Comparison of ENCODE assay signal across 31 cellular contexts in genomic region chr5:113381791-113382190, GRCh38. TPM values are rescaled to one million over a fixed set of nuclear protein-coding genes. Genes with fewer than 3 reads are reported as not detected.
"Had no signal": no experiment of that assay in that cellular context is flagged by ENCODE, and none has a peak within 500 bp of the region (broad histone marks: within the 10 kb centered on the region; RNA-seq: fewer than 3 reads in every experiment).

No MANE protein-coding gene starts in this region.

- H3K27me3 ChIP-seq: breast epithelium had no signal

- FAIRE-seq: K562, TTC549 had no signal

- H3K27ac Mint-ChIP-seq: activated CD4-positive, alpha-beta memory T cell treated with anti-CD3 and anti-CD28 coated beads, Interleukin-2, amount 10 ng/mL, durations not matched to agents 7 days and 5 days; activated CD4-positive, alpha-beta T cell treated with anti-CD3 and anti-CD28 coated beads for 36 hours; activated naive CD4-positive, alpha-beta T cell treated with anti-CD3 and anti-CD28 coated beads, Interleukin-2, amount 50 U/mL, for 72 hours; activated T-cell treated with anti-CD3 and anti-CD28 coated beads, Interleukin-2, amount 50 U/mL, for 24 hours; activated T-helper 1 cell treated with anti-CD3 and anti-CD28 coated beads, Interleukin-12 subunit alpha, Interleukin-12 subunit beta, Interleukin-2, Interleukin-4 antibody, amounts not matched to agents 30 ng/mL and 10 ng/mL and 1 ng/mL, durations not matched to agents 14 hours and 24 hours and 36 hours; T-cell had no signal

- H3K36me3 Mint-ChIP-seq: activated naive CD4-positive, alpha-beta T cell treated with anti-CD3 and anti-CD28 coated beads, Interleukin-2, amount 50 U/mL, for 72 hours; T-cell had no signal

- H3K9me3 Mint-ChIP-seq: activated naive CD4-positive, alpha-beta T cell treated with anti-CD3 and anti-CD28 coated beads, Interleukin-2, amount 50 U/mL, for 72 hours; activated T-cell treated with anti-CD3 and anti-CD28 coated beads, Interleukin-2, amount 50 U/mL, for 24 hours; activated T-helper 1 cell treated with anti-CD3 and anti-CD28 coated beads, Interleukin-12 subunit alpha, Interleukin-12 subunit beta, Interleukin-2, Interleukin-4 antibody, amounts not matched to agents 30 ng/mL and 10 ng/mL and 1 ng/mL, durations not matched to agents 14 hours and 24 hours and 36 hours; T-cell had no signal

- H3K27ac ChIP-seq: breast epithelium, SK-N-MC, WERI-Rb-1 had no signal

- H3K4me3 ChIP-seq: breast epithelium, K562, SK-N-MC had no signal

- H3K36me3 ChIP-seq: breast epithelium, WERI-Rb-1 had no signal

- H3K4me1 ChIP-seq: breast epithelium had no signal

- ATAC-seq: activated CD4-positive, alpha-beta T cell treated with anti-CD3 and anti-CD28 coated beads for 36 hours; activated naive CD4-positive, alpha-beta T cell treated with anti-CD3 and anti-CD28 coated beads, Interleukin-2, amount 50 U/mL, for 72 hours; K562; Panc1; Right ventricle myocardium inferior; T-cell had no signal

- H3K4me3 Mint-ChIP-seq: activated CD4-positive, alpha-beta memory T cell treated with anti-CD3 and anti-CD28 coated beads, Interleukin-2, amount 10 ng/mL, durations not matched to agents 7 days and 5 days; activated CD4-positive, alpha-beta T cell treated with anti-CD3 and anti-CD28 coated beads for 36 hours; activated T-cell treated with anti-CD3 and anti-CD28 coated beads, Interleukin-2, amount 50 U/mL, for 24 hours; activated T-helper 1 cell treated with anti-CD3 and anti-CD28 coated beads, Interleukin-12 subunit alpha, Interleukin-12 subunit beta, Interleukin-2, Interleukin-4 antibody, amounts not matched to agents 30 ng/mL and 10 ng/mL and 1 ng/mL, durations not matched to agents 14 hours and 24 hours and 36 hours; T-cell had no signal

- H3K9me3 ChIP-seq: breast epithelium had no signal

- DNase-seq: activated CD4-positive, alpha-beta memory T cell treated with anti-CD3 and anti-CD28 coated beads, Interleukin-2, amount 10 ng/mL, durations not matched to agents 7 days and 5 days; activated CD4-positive, alpha-beta T cell treated with anti-CD3 and anti-CD28 coated beads for 36 hours; activated CD4-positive, alpha-beta T cell treated with anti-CD3 and anti-CD28 coated beads, Interleukin-2, amount 50 U/mL, for 1 hour; activated effector memory CD4-positive, alpha-beta T cell treated with anti-CD3 and anti-CD28 coated beads, Interleukin-2, amount 50 U/mL, for 16 hours; activated naive CD4-positive, alpha-beta T cell treated with Interleukin-2 at 50 U/mL for 16 hours; activated T-cell treated with anti-CD3 and anti-CD28 coated beads, Interleukin-2, amount 50 U/mL, for 24 hours; central memory CD4-positive, alpha-beta T cell; Karpas-422; MM.1S; NCI-H1105; NCI-H1436; NCI-H1694 treated with DMSO at 0.1 percent for 48 hours; NCI-H2029 treated with DMSO at 0.1 percent for 48 hours; NCI-H345; NCI-H510A treated with DMSO at 0.1 percent for 48 hours; NCI-H69; NK-92 treated with Interleukin-12 subunit alpha and Interleukin-12 subunit beta, amount 100 ng/mL, for 24 hours; OCI-M1; RPMI8226; T-cell; T-helper 2 cell; T1000; WERI-Rb-1 had no signal

RNA-seq across cellular contexts. Expression of gene TSSK1B, which starts 53.0 kb away (rescaled TPM):
- total RNA-seq: activated CD4-positive, alpha-beta memory T cell treated with anti-CD3 and anti-CD28 coated beads, Interleukin-2, amount 10 ng/mL, durations not matched to agents 7 days and 5 days; activated CD4-positive, alpha-beta T cell treated with anti-CD3 and anti-CD28 coated beads for 36 hours; activated naive CD4-positive, alpha-beta T cell treated with anti-CD3 and anti-CD28 coated beads, Interleukin-2, amount 50 U/mL, for 72 hours; activated T-helper 1 cell treated with anti-CD3 and anti-CD28 coated beads, Interleukin-12 subunit alpha, Interleukin-12 subunit beta, Interleukin-2, Interleukin-4 antibody, amounts not matched to agents 30 ng/mL and 10 ng/mL and 1 ng/mL, durations not matched to agents 14 hours and 24 hours and 36 hours; K562; Right ventricle myocardium inferior; T-cell had no signal
- polyA plus RNA-seq: K562 had no signal
